ENCODE assay signal across 10 cellular contexts in genomic region chr11:36450391-36450714, GRCh38. TPM values are rescaled to one million over a fixed set of nuclear protein-coding genes. Genes with fewer than 3 reads are reported as not detected.
A peak's percentile ranks its signal among the peaks of the same experiment; 100 is the strongest.
DNase-seq lines count a peak whose midpoint lies in the region; ATAC-seq and TF ChIP-seq lines count a peak whose summit lies in the region.
"Had no signal": no experiment of that assay in that cellular context is flagged by ENCODE, and none has a peak within 500 bp of the region (broad histone marks: within the 10 kb centered on the region; RNA-seq: fewer than 3 reads in every experiment).

No MANE protein-coding gene starts in this region.

- no peak overlapping the region for H3K4me3 Mint-ChIP-seq in Caco-2 (ENCODE audit: unreplicated experiment)

- no peak overlapping the region for H3K4me3 ChIP-seq in SJSA1
- H3K4me3 ChIP-seq in muscle layer of colon (ENCODE audit: low read depth in 1 of 2, low read length in 2 of 2): peak overlapping the region in 1 of 2 donors; percentile 18
- no peak overlapping the region for H3K4me3 ChIP-seq in Caco-2 (ENCODE audit: low read depth, low read length)

- peak; percentile 26 for ATAC-seq in GM21515 (IDR thresholded peaks at IDR 0.05; ENCODE audit: unreplicated experiment)
- ATAC-seq: Panc1 had no signal

- CTCF ChIA-PET in Caco-2 (lab: Charles Lee): no interaction called here

- peaks cover 2% of the 10 kb centered on the region for H3K27me3 Mint-ChIP-seq in Caco-2 (ENCODE audit: insufficient read depth, unreplicated experiment)

- H3K9me3 Mint-ChIP-seq in Caco-2 (ENCODE audit: unreplicated experiment): no peaks in the 10 kb centered on the region

- BruUV-seq in Caco-2 (replicated peaks; lab: Mats Ljungman, UMichigan): no TSS peak

- H3K4me1 Mint-ChIP-seq in Caco-2 (ENCODE audit: low read depth, unreplicated experiment): peaks cover 41% of the 10 kb centered on the region

- H3K27me3 ChIP-seq in SJSA1 (replicated peaks): no peaks in the 10 kb centered on the region
- H3K27me3 ChIP-seq in muscle layer of colon (ENCODE audit: control insufficient read depth in 1 of 2, insufficient read depth in 2 of 2, low read length in 2 of 2): no peaks in the 10 kb centered on the region
- no peaks in the 10 kb centered on the region for H3K27me3 ChIP-seq in Caco-2 (replicated peaks; ENCODE audit: control insufficient read depth, insufficient read depth, low read length)

- TF ChIP-seq CTCF in Caco-2 (IDR thresholded peaks at IDR 0.05; ENCODE audit: insufficient read depth in 1 of 2, low read depth in 1 of 2, low read length in 1 of 2, severe bottlenecking in 1 of 2, unreplicated experiment in 1 of 2): no peak

- H3K4me1 ChIP-seq in SJSA1 (replicated peaks): peaks cover 52% of the 10 kb centered on the region
- peaks cover 7% of the 10 kb centered on the region for H3K4me1 ChIP-seq in muscle layer of colon (ENCODE audit: insufficient read depth, low read length)
- peaks cover 34% of the 10 kb centered on the region for H3K4me1 ChIP-seq in Caco-2

- H3K9me3 ChIP-seq in SJSA1 (replicated peaks) (no peaks in the 10 kb centered on the region), muscle layer of colon (ENCODE audit: low read length) (no peaks in the 10 kb centered on the region), Caco-2 (no peaks in the 10 kb centered on the region)

- no peak overlapping the region for H3K27ac Mint-ChIP-seq in Caco-2 (ENCODE audit: unreplicated experiment)

- H3K36me3 ChIP-seq in SJSA1 (peaks cover 99% of the 10 kb centered on the region), muscle layer of colon (ENCODE audit: insufficient read depth, low read length) (no peaks in the 10 kb centered on the region), Caco-2 (ENCODE audit: control insufficient read depth, insufficient read depth, low read length) (no peaks in the 10 kb centered on the region)

- H3K27ac ChIP-seq in SJSA1: 0 out of 2 replicates have a peak overlapping the region, but pooled peaks have one; percentile 8
- peak overlapping the region; percentile 29 for H3K27ac ChIP-seq in muscle layer of colon (ENCODE audit: low read depth, low read length)

- intact Hi-C loops in Caco-2 (cut with micrococcal nuclease; ENCODE audit: unreplicated experiment): no loop called here

- no peak overlapping the region for H3K9ac ChIP-seq in muscle layer of colon (ENCODE audit: low read length)

- peak; percentile 78 for DNase-seq in DMS79 treated with DMSO at 0.1 percent for 48 hours (lab: John Stamatoyannopoulos, UW)
- DNase-seq in SJSA1 (ENCODE audit: low read depth in 1 of 2, low spot score in 2 of 2): no peak
- DNase-seq in Caco-2: no peak
- no peak for DNase-seq in NCI-H146 treated with DMSO at 0.1 percent for 48 hours (lab: John Stamatoyannopoulos, UW; ENCODE audit: unreplicated experiment)
- no peak for DNase-seq in HUDEP-2 (lab: John Stamatoyannopoulos, UW; ENCODE audit: unreplicated experiment in 76 of 76)
- no peak for DNase-seq in epidermal melanocyte (ENCODE audit: insufficient read length, low spot score)
- DNase-seq: mesendoderm had no signal

- POLR2A ChIA-PET in Caco-2 (lab: Charles Lee): no interaction called here

- no peaks in the 10 kb centered on the region for H3K36me3 Mint-ChIP-seq in Caco-2 (ENCODE audit: insufficient read depth, unreplicated experiment)

RNA-seq across cellular contexts. Expression of gene TRAF6, which starts 59.7 kb away (rescaled TPM):
- 7.7 and 9.2 TPM in 2 replicates for total RNA-seq in SJSA1 (2014; rRNA removed; shearing (Covaris generic))
- 10.9 and 12.7 TPM in 2 replicates for total RNA-seq in Caco-2 (2022)
